14 cellular contexts compared by ENCODE assay signal in genomic region chr1:77175230-77175844, GRCh38. TPM values are rescaled to one million over a fixed set of nuclear protein-coding genes. Genes with fewer than 3 reads are reported as not detected.
DNase-seq lines count a peak whose midpoint lies in the region; ATAC-seq and TF ChIP-seq lines count a peak whose summit lies in the region.
"Had no signal": no experiment of that assay in that cellular context is flagged by ENCODE, and none has a peak within 500 bp of the region (broad histone marks: within the 10 kb centered on the region; RNA-seq: fewer than 3 reads in every experiment).

No MANE protein-coding gene starts in this region.

- no peaks in the 10 kb centered on the region for H3K4me1 ChIP-seq in smooth muscle cell (ENCODE audit: low read depth)
- H3K4me1 ChIP-seq: uterus had no signal

- H3K4me3 ChIP-seq in Jurkat, Clone E6-1 (ENCODE audit: low read length): no peak overlapping the region
- H3K4me3 ChIP-seq in smooth muscle cell: no peak overlapping the region
- H3K4me3 ChIP-seq: uterus had no signal

- no peaks in the 10 kb centered on the region for H3K27me3 ChIP-seq in smooth muscle cell (ENCODE audit: low read depth)
- H3K27me3 ChIP-seq: uterus had no signal

- peaks cover 78% of the 10 kb centered on the region for H3K36me3 Mint-ChIP-seq in WTC11

- peaks cover 79% of the 10 kb centered on the region for H3K9me3 Mint-ChIP-seq in WTC11

- CTCF ChIA-PET in WTC11 (lab: Charles Lee): no interaction called here

- H3K4me1 Mint-ChIP-seq in WTC11: no peaks in the 10 kb centered on the region

- no peak overlapping the region for H3K27ac ChIP-seq in smooth muscle cell (ENCODE audit: low read depth)
- H3K27ac ChIP-seq: epithelial cell of prostate, uterus had no signal

- no peak overlapping the region for H3K4me2 ChIP-seq in smooth muscle cell

- no peaks in the 10 kb centered on the region for H4K20me1 ChIP-seq in smooth muscle cell (ENCODE audit: low read depth)

- WGBS in smooth muscle cell (ENCODE audit: low lambda C conversion rate): 84% methylated on average over 3 of the region's 3 CpGs

- peaks cover 23% of the 10 kb centered on the region for H3K9me3 ChIP-seq in smooth muscle cell (replicated peaks; ENCODE audit: low read depth)
- H3K9me3 ChIP-seq: uterus had no signal

- no peak overlapping the region for H3K27ac Mint-ChIP-seq in WTC11

- 0 out of 2 replicates have a peak, but pooled peaks cover 8% of the 10 kb centered on the region for H3K27me3 Mint-ChIP-seq in WTC11 (ENCODE audit: low read depth)

- H3F3A ChIP-seq in smooth muscle cell (ENCODE audit: low read depth): no peaks in the 10 kb centered on the region

- POLR2A ChIA-PET in WTC11 (lab: Charles Lee): no interaction called here

- no peak for TF ChIP-seq CTCF in WTC11 (IDR thresholded peaks at IDR 0.05)
- no peak for TF ChIP-seq CTCF in smooth muscle cell (IDR thresholded peaks at IDR 0.05; ENCODE audit: borderline replicate concordance, insufficient read depth, poor library complexity, severe bottlenecking)

- ATAC-seq in WTC11: no peak

- H3K36me3 ChIP-seq in smooth muscle cell (ENCODE audit: low read depth): no peaks in the 10 kb centered on the region
- H3K36me3 ChIP-seq: uterus had no signal

- H3K4me3 Mint-ChIP-seq in WTC11: no peak overlapping the region

- no peaks in the 10 kb centered on the region for H3K79me2 ChIP-seq in smooth muscle cell (ENCODE audit: low read depth)

- H3K9ac ChIP-seq in smooth muscle cell (ENCODE audit: low read depth): no peak overlapping the region

- peak; percentile 43 for DNase-seq in NCI-H82 (lab: John Stamatoyannopoulos, UW)
- DNase-seq in NCI-H82 treated with DMSO at 0.1 percent for 48 hours (lab: John Stamatoyannopoulos, UW; ENCODE audit: unreplicated experiment): no peak
- peak; percentile 17 for DNase-seq in Jurkat, Clone E6-1 (ENCODE audit: low read depth, low spot score)
- peak; percentile 17 for DNase-seq in WTC11 (ENCODE audit: low spot score)
- peak; percentile 15 for DNase-seq in left kidney (ENCODE audit: low read depth, low spot score)
- no peak for DNase-seq in AG20443 (ENCODE audit: low spot score)
- no peak for DNase-seq in smooth muscle cell (lab: John Stamatoyannopoulos, UW; ENCODE audit: unreplicated experiment)
- no peak for DNase-seq in inferior parietal cortex (ENCODE audit: extremely low spot score)
- DNase-seq: activated CD8-positive, alpha-beta memory T cell treated with anti-CD3 and anti-CD28 coated beads for 24 hours; DMS79 treated with DMSO at 0.1 percent for 48 hours; NCI-H2171; stimulated activated CD4-positive, alpha-beta T cell treated with anti-CD3 and anti-CD28 coated beads, Interleukin-15, amount 100 ng/mL, for 24 hours; uterus had no signal

- no peak overlapping the region for H2AFZ ChIP-seq in smooth muscle cell (ENCODE audit: low read depth)

TF ChIP-seq in WTC11, 78 proteins besides CTCF, POLR2A, EP300 and RAD21:
- no peak for TF ChIP-seq HMGA2 (CRISPR knock-in tag; IDR thresholded peaks at IDR 0.05)
- TF ChIP-seq ELF4 (CRISPR knock-in tag; IDR thresholded peaks at IDR 0.05; ENCODE audit: low read depth): no peak
- TF ChIP-seq SOX15 (CRISPR knock-in tag; IDR thresholded peaks at IDR 0.05): no peak
- TF ChIP-seq NFE2L1 (CRISPR knock-in tag; IDR thresholded peaks at IDR 0.05): no peak
- TF ChIP-seq NFATC4 (CRISPR knock-in tag; IDR thresholded peaks at IDR 0.05): no peak
- TF ChIP-seq ZNF671 (CRISPR knock-in tag; IDR thresholded peaks at IDR 0.05): no peak
- TF ChIP-seq ESRRA (CRISPR knock-in tag; IDR thresholded peaks at IDR 0.05; ENCODE audit: borderline replicate concordance): no peak
- no peak for TF ChIP-seq GTF2I (CRISPR knock-in tag; conservative IDR thresholded peaks at IDR 0.05)
- no peak for TF ChIP-seq E2F4 (CRISPR knock-in tag; IDR thresholded peaks at IDR 0.05; ENCODE audit: borderline replicate concordance, low read depth)
- no peak for TF ChIP-seq NR1H2 (CRISPR knock-in tag; IDR thresholded peaks at IDR 0.05)
TF ChIP-seq in WTC11: peak in this region for 0.

RNA-seq across cellular contexts. Expression of gene PIGK, which starts 43.9 kb away (rescaled TPM):
- polyA plus RNA-seq in Jurkat, Clone E6-1 (2012; ENCODE audit: insufficient read depth, insufficient read length): 25.7 TPM
- total RNA-seq in WTC11 (2021) (20.5 to 22.9 TPM (median 21.7 TPM) in 3 replicates), smooth muscle cell (39.3 and 44.1 TPM in 2 replicates)
- polyA plus RNA-seq in smooth muscle cell: 18.0 and 18.9 TPM in 2 replicates

Comparison
In these comparisons a context has a peak if more than half of its experiments do, and no peak if none do; other contexts are left out.
1. DNase-seq: peak in NCI-H82 (single experiment), Jurkat, Clone E6-1 (single experiment), WTC11 (single experiment) and left kidney (single experiment); none in NCI-H82 treated with DMSO at 0.1 percent for 48 hours (single experiment), AG20443 (single experiment), smooth muscle cell (single experiment) and inferior parietal cortex (single experiment).